ENCODE assay signal across 19 cellular contexts in the genomic region with DNA sequence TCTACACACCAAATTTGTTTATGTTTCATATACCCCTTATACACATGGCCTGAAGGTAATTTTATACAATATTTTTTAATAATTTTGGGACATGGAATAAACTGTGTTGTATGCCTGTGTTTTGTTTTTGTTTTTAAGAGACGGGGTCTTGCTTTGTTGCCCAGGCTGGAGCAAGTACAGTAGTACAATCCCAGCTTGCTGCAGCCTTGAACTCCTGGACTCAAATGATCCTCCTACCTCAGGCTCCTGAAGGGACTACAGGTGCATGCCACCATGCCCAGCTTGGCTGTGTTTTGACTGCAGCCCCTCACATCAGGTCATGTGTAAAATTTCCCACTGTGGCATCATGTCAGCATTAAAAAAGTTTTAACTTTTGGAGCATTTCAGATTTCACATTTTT. TPM values are rescaled to one million over a fixed set of nuclear protein-coding genes. Genes with fewer than 3 reads are reported as not detected.
DNase-seq lines count a peak whose midpoint lies in the region; ATAC-seq and TF ChIP-seq lines count a peak whose summit lies in the region.
"Had no signal": no experiment of that assay in that cellular context is flagged by ENCODE, and none has a peak within 500 bp of the region (broad histone marks: within the 10 kb centered on the region; RNA-seq: fewer than 3 reads in every experiment).

No MANE protein-coding gene starts in this region.

- H3K36me3 ChIP-seq in neutrophil (no peaks in the 10 kb centered on the region), aorta (ENCODE audit: control insufficient read depth in 1 of 2, insufficient read depth in 2 of 2, low read length in 1 of 2) (no peaks in the 10 kb centered on the region)
- H3K36me3 ChIP-seq: BE2C, HAP-1 had no signal

- CTCF ChIA-PET in CD4-positive, alpha-beta T cell (lab: Charles Lee), result interaction anchor here (0.7 to 1.0 kb wide), 2 partner anchors 19 to 34 kb away, joined by 4 read pairs; no protein-coding TSS in a partner anchor
- CTCF ChIA-PET in WTC11 (lab: Charles Lee), result interaction anchor here (1.0 to 1.5 kb wide), 2 partner anchors 19 to 136 kb away, joined by 3 to 9 read pairs; no protein-coding TSS in a partner anchor
- CTCF ChIA-PET in activated naive CD4-positive, alpha-beta T cell treated with anti-CD3 and anti-CD28 coated beads for 36 hours (lab: Charles Lee), result interaction anchor here (1.6 kb wide), 1 partner anchor 63 kb away, joined by 3 read pairs; no protein-coding TSS in a partner anchor

- H3K36me3 Mint-ChIP-seq in activated T-cell treated with anti-CD3 and anti-CD28 coated beads, Interleukin-2, amount 50 U/mL, for 24 hours (ENCODE audit: low read depth), result peaks cover 4% of the 10 kb centered on the region
- H3K36me3 Mint-ChIP-seq in CD4-positive, alpha-beta T cell (ENCODE audit: low read depth), result no peaks in the 10 kb centered on the region
- H3K36me3 Mint-ChIP-seq in WTC11 (no peaks in the 10 kb centered on the region), nephron progenitor cell (ENCODE audit: low read depth) (peaks cover 24% of the 10 kb centered on the region)
- no peaks in the 10 kb centered on the region for H3K36me3 Mint-ChIP-seq in activated naive CD4-positive, alpha-beta T cell treated with anti-CD3 and anti-CD28 coated beads for 36 hours (ENCODE audit: low read depth)
- H3K36me3 Mint-ChIP-seq: CD4-positive, alpha-beta memory T cell had no signal

- WGBS in aorta, 2 donors, result 94% methylated on average over 1 of the region's 1 CpG

- H3K9me3 Mint-ChIP-seq in activated T-cell treated with anti-CD3 and anti-CD28 coated beads, Interleukin-2, amount 50 U/mL, for 24 hours, result no peaks in the 10 kb centered on the region
- H3K9me3 Mint-ChIP-seq in CD4-positive, alpha-beta T cell, result no peaks in the 10 kb centered on the region
- no peaks in the 10 kb centered on the region for H3K9me3 Mint-ChIP-seq in WTC11
- no peaks in the 10 kb centered on the region for H3K9me3 Mint-ChIP-seq in nephron progenitor cell
- H3K9me3 Mint-ChIP-seq in activated naive CD4-positive, alpha-beta T cell treated with anti-CD3 and anti-CD28 coated beads for 36 hours, result no peaks in the 10 kb centered on the region
- H3K9me3 Mint-ChIP-seq: CD14-positive monocyte; CD4-positive, alpha-beta memory T cell had no signal

- no peak for DNase-seq in activated T-cell treated with anti-CD3 and anti-CD28 coated beads, Interleukin-2, amount 50 U/mL, for 24 hours
- no peak for DNase-seq in activated T-cell treated with anti-CD3 and anti-CD28 coated beads, Interleukin-2, amount 50 U/mL, for 1 hour
- DNase-seq in CD4-positive, alpha-beta T cell, result no peak
- DNase-seq in WTC11 (ENCODE audit: low spot score) (no peak), nephron progenitor cell (no peak), aorta (no peak)
- DNase-seq in activated naive CD4-positive, alpha-beta T cell treated with anti-CD3 and anti-CD28 coated beads for 36 hours, result no peak
- DNase-seq: BE2C; Calu3; CD4-positive, alpha-beta memory T cell; COR-L47; DMS53; DMS79 treated with DMSO at 0.1 percent for 48 hours; GOT3 had no signal

- no peak for TF ChIP-seq CTCF in CD4-positive, alpha-beta T cell (IDR thresholded peaks at IDR 0.05)
- TF ChIP-seq CTCF in WTC11 (IDR thresholded peaks at IDR 0.05), result no peak
- TF ChIP-seq CTCF in neutrophil (IDR thresholded peaks at IDR 0.05), result no peak
- TF ChIP-seq CTCF in nephron progenitor cell (IDR thresholded peaks at IDR 0.05), result no peak

- H3K27ac Mint-ChIP-seq in activated T-cell treated with anti-CD3 and anti-CD28 coated beads, Interleukin-2, amount 50 U/mL, for 24 hours, result peak overlapping the region; percentile 26
- H3K27ac Mint-ChIP-seq in CD4-positive, alpha-beta T cell, result peak overlapping the region; percentile 48
- H3K27ac Mint-ChIP-seq in WTC11, result no peak overlapping the region
- no peak overlapping the region for H3K27ac Mint-ChIP-seq in nephron progenitor cell
- H3K27ac Mint-ChIP-seq in activated naive CD4-positive, alpha-beta T cell treated with anti-CD3 and anti-CD28 coated beads for 36 hours, result no peak overlapping the region

- H3K9me3 ChIP-seq in CD4-positive, alpha-beta T cell (ENCODE audit: control insufficient read depth, low read length), result no peaks in the 10 kb centered on the region
- H3K9me3 ChIP-seq in neutrophil (no peaks in the 10 kb centered on the region), aorta (ENCODE audit: control insufficient read depth, low read length) (no peaks in the 10 kb centered on the region)
- H3K9me3 ChIP-seq: BE2C; BLaER1 treated with 17β-estradiol and CSF1 and Interleukin-3, amounts not matched to agents 10 nM and 100 nM; HAP-1 had no signal

- peaks cover 65% of the 10 kb centered on the region for H3K4me1 Mint-ChIP-seq in activated T-cell treated with anti-CD3 and anti-CD28 coated beads, Interleukin-2, amount 50 U/mL, for 24 hours (ENCODE audit: low read depth)
- peaks cover 62% of the 10 kb centered on the region for H3K4me1 Mint-ChIP-seq in CD4-positive, alpha-beta T cell (ENCODE audit: low read depth)
- H3K4me1 Mint-ChIP-seq in WTC11 (peaks cover 26% of the 10 kb centered on the region), nephron progenitor cell (peaks cover 7% of the 10 kb centered on the region)
- peaks cover 64% of the 10 kb centered on the region for H3K4me1 Mint-ChIP-seq in activated naive CD4-positive, alpha-beta T cell treated with anti-CD3 and anti-CD28 coated beads for 36 hours (ENCODE audit: low read depth)

- peaks cover 28% of the 10 kb centered on the region in 2 experiments for H3K4me1 ChIP-seq in neutrophil (ENCODE audit: control insufficient read depth in 1 of 2, insufficient read depth in 1 of 2, low read depth in 1 of 2, low read length in 1 of 2)
- peaks cover 2 to 3% of the 10 kb centered on the region in 2 donors for H3K4me1 ChIP-seq in aorta (ENCODE audit: control insufficient read depth in 1 of 2, insufficient read depth in 2 of 2, low read length in 2 of 2)
- H3K4me1 ChIP-seq: BE2C had no signal

- POLR2A ChIA-PET in CD4-positive, alpha-beta T cell (lab: Charles Lee), result interaction anchor here (2.0 kb wide), 1 partner anchor 19 kb away, joined by 6 read pairs; the partner anchor contains the start of gene SETD2
- POLR2A ChIA-PET in WTC11 (lab: Charles Lee), result no interaction called here

- no peak for ATAC-seq in CD4-positive, alpha-beta T cell (ENCODE audit: poor library complexity)
- no peak for ATAC-seq in WTC11
- ATAC-seq in aorta (ENCODE audit: low FRiP score), result no peak

- no peaks in the 10 kb centered on the region for H3K27me3 ChIP-seq in CD4-positive, alpha-beta T cell (ENCODE audit: control insufficient read depth, insufficient read depth, low read length)
- H3K27me3 ChIP-seq in neutrophil (no peaks in the 10 kb centered on the region), aorta (ENCODE audit: control insufficient read depth in 1 of 2, insufficient read depth in 2 of 2, low read length in 1 of 2) (no peaks in the 10 kb centered on the region)
- H3K27me3 ChIP-seq: BE2C; BLaER1 treated with 17β-estradiol and CSF1 and Interleukin-3, amounts not matched to agents 10 nM and 100 nM had no signal

- H3K4me3 Mint-ChIP-seq in activated T-cell treated with anti-CD3 and anti-CD28 coated beads, Interleukin-2, amount 50 U/mL, for 24 hours, result no peak overlapping the region
- no peak overlapping the region for H3K4me3 Mint-ChIP-seq in CD4-positive, alpha-beta T cell
- H3K4me3 Mint-ChIP-seq in WTC11, result no peak overlapping the region
- no peak overlapping the region for H3K4me3 Mint-ChIP-seq in nephron progenitor cell
- no peak overlapping the region for H3K4me3 Mint-ChIP-seq in activated naive CD4-positive, alpha-beta T cell treated with anti-CD3 and anti-CD28 coated beads for 36 hours
- H3K4me3 Mint-ChIP-seq: CD14-positive monocyte had no signal

- H3K27me3 Mint-ChIP-seq in activated T-cell treated with anti-CD3 and anti-CD28 coated beads, Interleukin-2, amount 50 U/mL, for 24 hours, result no peaks in the 10 kb centered on the region
- H3K27me3 Mint-ChIP-seq in CD4-positive, alpha-beta T cell, result no peaks in the 10 kb centered on the region
- no peaks in the 10 kb centered on the region for H3K27me3 Mint-ChIP-seq in WTC11 (ENCODE audit: low read depth)
- no peaks in the 10 kb centered on the region for H3K27me3 Mint-ChIP-seq in nephron progenitor cell (ENCODE audit: low read depth, poor library complexity)
- H3K27me3 Mint-ChIP-seq in activated naive CD4-positive, alpha-beta T cell treated with anti-CD3 and anti-CD28 coated beads for 36 hours (ENCODE audit: low read depth), result no peaks in the 10 kb centered on the region
- H3K27me3 Mint-ChIP-seq: CD4-positive, alpha-beta memory T cell had no signal

- H3K27ac ChIP-seq in CD4-positive, alpha-beta T cell (ENCODE audit: low read depth, low read length), result no peak overlapping the region
- H3K27ac ChIP-seq in neutrophil, result peak overlapping the region; percentile 10
- H3K27ac ChIP-seq in aorta (ENCODE audit: low read depth in 1 of 2, low read length in 2 of 2), result no peak overlapping the region
- H3K27ac ChIP-seq: 22Rv1; BLaER1 treated with 17β-estradiol and CSF1 and Interleukin-3, amounts not matched to agents 10 nM and 100 nM had no signal

- intact Hi-C loops in CD4-positive, alpha-beta T cell (cut with DNase I, micrococcal nuclease), result no loop called here
- intact Hi-C loops in aorta (cut with DNase I), result no loop called here
- intact Hi-C loops in activated naive CD4-positive, alpha-beta T cell treated with anti-CD3 and anti-CD28 coated beads for 36 hours (cut with micrococcal nuclease), result no loop called here

- no peak overlapping the region for H3K4me3 ChIP-seq in neutrophil (ENCODE audit: low read depth in 1 of 2, low read length in 1 of 2)
- H3K4me3 ChIP-seq in aorta (ENCODE audit: low read length in 2 of 2), result no peak overlapping the region
- H3K4me3 ChIP-seq: BLaER1 treated with 17β-estradiol and CSF1 and Interleukin-3, amounts not matched to agents 10 nM and 100 nM; HAP-1 had no signal

TF ChIP-seq in WTC11, 78 proteins besides CTCF, POLR2A, EP300 and RAD21 (continues in another document):
- no peak for TF ChIP-seq FOXK1 (CRISPR knock-in tag; IDR thresholded peaks at IDR 0.05)

RNA-seq across cellular contexts. Expression of gene SETD2, which starts 18.6 kb away (rescaled TPM):
- 10 to 100 TPM; 87.3 to 87.4 TPM for total RNA-seq in CD4-positive, alpha-beta T cell
- total RNA-seq in WTC11 (2021) (33.5 to 39.8 TPM (median 33.5 TPM) in 3 replicates), aorta (10 to 100 TPM; 51.8 to 62.5 TPM)
- 10 to 100 TPM; 12.9 to 15.1 TPM for polyA plus RNA-seq in aorta
- 10 to 100 TPM; 27.7 to 28.1 TPM for total RNA-seq in activated naive CD4-positive, alpha-beta T cell treated with anti-CD3 and anti-CD28 coated beads for 36 hours

Comparison
In these comparisons a context has a peak if more than half of its experiments do, and no peak if none do; other contexts are left out.
1. H3K27ac Mint-ChIP-seq: peak in activated T-cell treated with anti-CD3 and anti-CD28 coated beads, Interleukin-2, amount 50 U/mL, for 24 hours (single experiment) and CD4-positive, alpha-beta T cell (single experiment); none in WTC11 (single experiment), nephron progenitor cell (single experiment) and activated naive CD4-positive, alpha-beta T cell treated with anti-CD3 and anti-CD28 coated beads for 36 hours (single experiment).